In the genomic region with DNA sequence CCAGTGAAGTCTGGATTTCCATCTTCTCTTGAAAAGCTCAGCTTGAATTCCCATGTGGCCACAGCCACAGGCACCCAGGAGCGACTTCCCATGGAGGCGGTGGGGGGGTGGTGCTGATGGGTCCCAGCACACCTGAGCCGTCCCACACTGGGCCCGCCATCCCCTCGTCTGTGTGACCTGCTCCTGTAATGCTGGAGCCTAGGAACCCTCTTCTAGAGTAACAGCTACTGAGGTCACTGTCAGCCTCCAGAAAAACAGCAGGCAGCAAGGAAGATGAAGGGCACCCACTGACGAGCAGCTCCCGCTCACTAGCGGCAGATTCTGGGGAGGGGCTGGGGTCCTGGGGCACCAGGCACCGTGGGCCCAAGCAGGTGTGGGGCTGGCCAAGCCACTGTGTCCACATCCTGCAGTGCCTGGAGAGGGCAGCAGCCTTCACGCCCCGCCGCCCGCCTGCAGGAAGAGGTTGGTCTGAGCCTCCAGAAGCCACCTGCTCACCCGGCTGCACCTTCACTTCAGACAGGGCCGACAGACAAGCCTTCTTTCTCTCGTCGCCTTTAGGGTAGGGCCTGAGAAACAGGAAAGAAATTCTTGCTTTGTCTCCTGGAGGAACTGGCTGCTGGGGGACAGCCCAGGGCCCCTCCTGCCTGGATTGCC, we compare ENCODE assay signal across 12 cellular contexts. TPM values are rescaled to one million over a fixed set of nuclear protein-coding genes. Genes with fewer than 3 reads are reported as not detected.
"Had no signal": no experiment of that assay in that cellular context is flagged by ENCODE, and none has a peak within 500 bp of the region (broad histone marks: within the 10 kb centered on the region; RNA-seq: fewer than 3 reads in every experiment).

No MANE protein-coding gene starts in this region.

RNA-seq across cellular contexts. Expression of a gene that starts 56.6 kb away (rescaled TPM):
- total RNA-seq: activated CD4-positive, alpha-beta memory T cell treated with anti-CD3 and anti-CD28 coated beads, Interleukin-2, amount 10 ng/mL, durations not matched to agents 7 days and 5 days; activated CD4-positive, alpha-beta T cell treated with anti-CD3 and anti-CD28 coated beads, Interleukin-2, amount 10 ng/mL, durations not matched to agents 24 days and 14 days; activated naive CD4-positive, alpha-beta T cell treated with anti-CD3 and anti-CD28 coated beads for 36 hours; activated naive CD8-positive, alpha-beta T cell treated with anti-CD3 and anti-CD28 coated beads, Interleukin-2, amount 10 ng/mL, durations not matched to agents 7 days and 5 days; activated T-cell treated with anti-CD3 and anti-CD28 coated beads, Interleukin-2, amount 50 U/mL, for 72 hours; epithelial cell of proximal tubule; fibroblast of lung; naive thymus-derived CD4-positive, alpha-beta T cell; neural crest cell; renal cortical epithelial cell; sigmoid colon; smooth muscle cell had no signal
